In genomic region chr4:111814961-111815360, GRCh38 we compare ENCODE assay signal across 34 cellular contexts.
"Had no signal": no experiment of that assay in that cellular context is flagged by ENCODE, and none has a peak within 500 bp of the region (broad histone marks: within the 10 kb centered on the region; RNA-seq: fewer than 3 reads in every experiment).

No MANE protein-coding gene starts in this region.

- H3K27ac Mint-ChIP-seq: activated CD4-positive, alpha-beta memory T cell treated with anti-CD3 and anti-CD28 coated beads, Interleukin-2, amount 10 ng/mL, durations not matched to agents 7 days and 5 days; activated CD4-positive, alpha-beta T cell treated with anti-CD3 and anti-CD28 coated beads for 36 hours; activated CD4-positive, alpha-beta T cell treated with anti-CD3 and anti-CD28 coated beads, Interleukin-2, amount 10 ng/mL, durations not matched to agents 7 days and 5 days; activated naive CD4-positive, alpha-beta T cell treated with anti-CD3 and anti-CD28 coated beads for 36 hours; activated naive CD4-positive, alpha-beta T cell treated with anti-CD3 and anti-CD28 coated beads, Interleukin-2, amount 50 U/mL, for 72 hours; activated naive CD8-positive, alpha-beta T cell treated with anti-CD3 and anti-CD28 coated beads for 36 hours; activated T-cell treated with anti-CD3 and anti-CD28 coated beads, Interleukin-2, amount 50 U/mL, for 72 hours; activated T-helper 1 cell treated with anti-CD3 and anti-CD28 coated beads, Interleukin-12 subunit alpha, Interleukin-12 subunit beta, Interleukin-2, Interleukin-4 antibody, amounts not matched to agents 30 ng/mL and 10 ng/mL and 1 ng/mL, durations not matched to agents 14 hours and 24 hours and 36 hours; activated T-helper 17 cell treated with anti-CD3 and anti-CD28 coated beads, Interleukin-2, amount 50 U/mL, for 72 hours; T-helper 2 cell treated with Interferon-gamma antibody and Interleukin-4, amounts not matched to agents 5 μg/mL and 100 μg/mL, for 36 hours; WTC11 had no signal

- H3K4me3 Mint-ChIP-seq: activated CD4-positive, alpha-beta memory T cell treated with anti-CD3 and anti-CD28 coated beads, Interleukin-2, amount 10 ng/mL, durations not matched to agents 7 days and 5 days; activated CD4-positive, alpha-beta T cell treated with anti-CD3 and anti-CD28 coated beads for 36 hours; activated CD4-positive, alpha-beta T cell treated with anti-CD3 and anti-CD28 coated beads, Interleukin-2, amount 10 ng/mL, durations not matched to agents 7 days and 5 days; activated naive CD4-positive, alpha-beta T cell treated with anti-CD3 and anti-CD28 coated beads for 36 hours; activated naive CD8-positive, alpha-beta T cell treated with anti-CD3 and anti-CD28 coated beads for 36 hours; activated T-cell treated with anti-CD3 and anti-CD28 coated beads, Interleukin-2, amount 50 U/mL, for 4 hours; activated T-cell treated with anti-CD3 and anti-CD28 coated beads, Interleukin-2, amount 50 U/mL, for 72 hours; activated T-helper 1 cell treated with anti-CD3 and anti-CD28 coated beads, Interleukin-12 subunit alpha, Interleukin-12 subunit beta, Interleukin-2, Interleukin-4 antibody, amounts not matched to agents 30 ng/mL and 10 ng/mL and 1 ng/mL, durations not matched to agents 14 hours and 24 hours and 36 hours; activated T-helper 17 cell treated with anti-CD3 and anti-CD28 coated beads, Interleukin-2, amount 50 U/mL, for 72 hours; T-helper 2 cell treated with Interferon-gamma antibody and Interleukin-4, amounts not matched to agents 5 μg/mL and 100 μg/mL, for 36 hours; WTC11 had no signal

- H3K36me3 ChIP-seq: adrenal gland, brain microvascular endothelial cell, breast epithelium had no signal

- H3K4me1 Mint-ChIP-seq: activated CD4-positive, alpha-beta memory T cell treated with anti-CD3 and anti-CD28 coated beads, Interleukin-2, amount 10 ng/mL, durations not matched to agents 7 days and 5 days; activated CD4-positive, alpha-beta T cell treated with anti-CD3 and anti-CD28 coated beads for 36 hours; activated CD4-positive, alpha-beta T cell treated with anti-CD3 and anti-CD28 coated beads, Interleukin-2, amount 10 ng/mL, durations not matched to agents 7 days and 5 days; activated naive CD8-positive, alpha-beta T cell treated with anti-CD3 and anti-CD28 coated beads for 36 hours; activated T-helper 17 cell treated with anti-CD3 and anti-CD28 coated beads, Interleukin-2, amount 50 U/mL, for 72 hours had no signal

- H3K9me3 ChIP-seq: adrenal gland, body of pancreas had no signal

- H3K36me3 Mint-ChIP-seq: activated naive CD4-positive, alpha-beta T cell treated with anti-CD3 and anti-CD28 coated beads, Interleukin-2, amount 50 U/mL, for 72 hours; activated naive CD8-positive, alpha-beta T cell treated with anti-CD3 and anti-CD28 coated beads for 36 hours had no signal

- H3K4me3 ChIP-seq: adrenal gland, body of pancreas, breast epithelium had no signal

- H3K4me1 ChIP-seq: adrenal gland, body of pancreas, breast epithelium had no signal

- H3K27ac ChIP-seq: adrenal gland, body of pancreas, brain microvascular endothelial cell, breast epithelium, VCaP had no signal

- DNase-seq: activated CD4-positive, alpha-beta memory T cell treated with anti-CD3 and anti-CD28 coated beads, Interleukin-2, amount 10 ng/mL, durations not matched to agents 7 days and 5 days; activated CD4-positive, alpha-beta T cell treated with anti-CD3 and anti-CD28 coated beads for 1 hour; activated CD4-positive, alpha-beta T cell treated with anti-CD3 and anti-CD28 coated beads for 36 hours; activated CD4-positive, alpha-beta T cell treated with anti-CD3 and anti-CD28 coated beads for 48 hours; activated CD4-positive, alpha-beta T cell treated with anti-CD3 and anti-CD28 coated beads, Interleukin-2, amount 10 ng/mL, durations not matched to agents 7 days and 5 days; activated CD4-positive, alpha-beta T cell treated with anti-CD3 and anti-CD28 coated beads, Interleukin-2, amount 50 U/mL, for 48 hours; activated CD4-positive, CD25-positive, alpha-beta regulatory T cell; activated CD8-positive, alpha-beta memory T cell treated with anti-CD3 and anti-CD28 coated beads, Interleukin-2, amount 50 U/mL, for 4 hours; activated effector memory CD4-positive, alpha-beta T cell treated with anti-CD3 and anti-CD28 coated beads, Interleukin-2, amount 50 U/mL, for 16 hours; activated gamma-delta T cell treated with Interleukin-2 at 50 U/mL for 16 hours; activated naive CD4-positive, alpha-beta T cell; activated naive CD4-positive, alpha-beta T cell treated with anti-CD3 and anti-CD28 coated beads for 36 hours; activated naive CD4-positive, alpha-beta T cell treated with anti-CD3 and anti-CD28 coated beads, Interleukin-2, amount 50 U/mL, for 16 hours; activated naive CD8-positive, alpha-beta T cell treated with anti-CD3 and anti-CD28 coated beads for 36 hours; activated T-cell treated with anti-CD3 and anti-CD28 coated beads for 4 hours; activated T-cell treated with anti-CD3 and anti-CD28 coated beads, Interleukin-2, amount 50 U/mL, for 1 hour; activated T-cell treated with anti-CD3 and anti-CD28 coated beads, Interleukin-2, amount 50 U/mL, for 4 hours; activated T-cell treated with anti-CD3 and anti-CD28 coated beads, Interleukin-2, amount 50 U/mL, for 72 hours; adrenal gland; amniotic stem cell; aorta; body of pancreas; brain microvascular endothelial cell; central memory CD4-positive, alpha-beta T cell; T-helper 2 cell; T-helper 9 cell had no signal

- H3K27me3 Mint-ChIP-seq: activated CD4-positive, alpha-beta memory T cell treated with anti-CD3 and anti-CD28 coated beads, Interleukin-2, amount 10 ng/mL, durations not matched to agents 7 days and 5 days; activated CD4-positive, alpha-beta T cell treated with anti-CD3 and anti-CD28 coated beads for 36 hours; activated CD4-positive, alpha-beta T cell treated with anti-CD3 and anti-CD28 coated beads, Interleukin-2, amount 10 ng/mL, durations not matched to agents 7 days and 5 days; activated naive CD8-positive, alpha-beta T cell treated with anti-CD3 and anti-CD28 coated beads for 36 hours; activated T-helper 17 cell treated with anti-CD3 and anti-CD28 coated beads, Interleukin-2, amount 50 U/mL, for 72 hours had no signal

- H3K27me3 ChIP-seq: adrenal gland, body of pancreas, brain microvascular endothelial cell, breast epithelium had no signal

- ATAC-seq: activated CD4-positive, alpha-beta T cell treated with anti-CD3 and anti-CD28 coated beads for 36 hours; activated CD4-positive, CD25-positive, alpha-beta regulatory T cell treated with anti-CD3 and anti-CD28 coated beads, Interleukin-2, amount 50 U/mL, for 24 hours; activated naive CD4-positive, alpha-beta T cell treated with anti-CD3 and anti-CD28 coated beads, Interleukin-2, amount 50 U/mL, for 72 hours; activated T-cell treated with anti-CD3 and anti-CD28 coated beads, Interleukin-2, amount 50 U/mL, for 4 hours; activated T-cell treated with anti-CD3 and anti-CD28 coated beads, Interleukin-2, amount 50 U/mL, for 72 hours; activated T-helper 17 cell treated with anti-CD3 and anti-CD28 coated beads, Interleukin-2, amount 50 U/mL, for 72 hours; body of pancreas; WTC11 had no signal
